In the genomic region with DNA sequence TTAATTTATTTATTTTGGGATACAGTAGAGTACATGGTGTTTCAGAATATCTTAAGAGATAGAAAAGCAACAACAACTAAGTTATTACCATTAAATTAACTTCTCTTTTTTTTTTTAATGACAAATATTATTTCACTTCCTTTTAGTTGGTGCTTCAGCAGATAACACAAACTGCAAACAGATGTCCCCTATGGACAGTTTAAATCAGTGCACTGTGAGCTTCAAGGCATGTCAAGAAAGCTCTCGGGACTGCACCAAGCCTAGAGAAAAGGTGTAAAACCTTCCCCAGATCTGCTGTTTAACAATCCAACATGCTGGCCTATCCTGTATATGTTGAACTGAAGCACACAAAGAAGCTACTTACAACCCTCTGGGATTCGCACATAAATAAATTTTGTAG, we compare ENCODE assay signal across 23 cellular contexts.
DNase-seq lines count a peak whose midpoint lies in the region; ATAC-seq and TF ChIP-seq lines count a peak whose summit lies in the region.
"Had no signal": no experiment of that assay in that cellular context is flagged by ENCODE, and none has a peak within 500 bp of the region (broad histone marks: within the 10 kb centered on the region; RNA-seq: fewer than 3 reads in every experiment).

No MANE protein-coding gene starts in this region.

- TF ChIP-seq POLR2A in testis (IDR thresholded peaks at IDR 0.05) = no peak

- CTCF ChIA-PET in OCI-LY7 (lab: Charles Lee; ENCODE audit: unreplicated experiment) = no interaction called here

- no peaks in the 10 kb centered on the region for H3K27me3 ChIP-seq in testis
- H3K27me3 ChIP-seq in neural progenitor cell = no peaks in the 10 kb centered on the region
- H3K27me3 ChIP-seq: ascending aorta, esophagus muscularis mucosa, gastrocnemius medialis, Peyer's patch had no signal

- H3K4me1 ChIP-seq in OCI-LY7 (ENCODE audit: insufficient read depth, low read length, poor library complexity, severe bottlenecking) (peaks cover 50% of the 10 kb centered on the region), testis (peaks cover 27% of the 10 kb centered on the region), neural progenitor cell (peaks cover 35% of the 10 kb centered on the region)
- H3K4me1 ChIP-seq: ascending aorta, Peyer's patch had no signal

- POLR2A ChIA-PET in OCI-LY7 (lab: Charles Lee) = interaction anchor here (1.0 to 2.2 kb wide), 3 partner anchors 10 to 42 kb away, joined by 3 to 7 read pairs (median 3); no protein-coding TSS in a partner anchor

- peaks cover 12% of the 10 kb centered on the region for H3K36me3 Mint-ChIP-seq in neural progenitor cell
- no peaks in the 10 kb centered on the region for H3K36me3 Mint-ChIP-seq in activated T-cell treated with anti-CD3 and anti-CD28 coated beads, Interleukin-2, amount 50 U/mL, for 72 hours (ENCODE audit: insufficient read depth in 2 of 2)
- H3K36me3 Mint-ChIP-seq: activated naive CD4-positive, alpha-beta T cell treated with anti-CD3 and anti-CD28 coated beads, Interleukin-2, amount 50 U/mL, for 24 hours had no signal

- no peak overlapping the region for H3K4me3 Mint-ChIP-seq in neural progenitor cell
- no peak overlapping the region for H3K4me3 Mint-ChIP-seq in activated T-cell treated with anti-CD3 and anti-CD28 coated beads, Interleukin-2, amount 50 U/mL, for 72 hours
- H3K4me3 Mint-ChIP-seq: activated naive CD4-positive, alpha-beta T cell treated with anti-CD3 and anti-CD28 coated beads, Interleukin-2, amount 50 U/mL, for 24 hours had no signal

- H3K9me2 ChIP-seq in OCI-LY7 (ENCODE audit: insufficient read depth, low read length) = no peaks in the 10 kb centered on the region

- H3K27ac Mint-ChIP-seq in neural progenitor cell = no peak overlapping the region
- no peak overlapping the region for H3K27ac Mint-ChIP-seq in activated T-cell treated with anti-CD3 and anti-CD28 coated beads, Interleukin-2, amount 50 U/mL, for 72 hours
- H3K27ac Mint-ChIP-seq: activated naive CD4-positive, alpha-beta T cell treated with anti-CD3 and anti-CD28 coated beads, Interleukin-2, amount 50 U/mL, for 24 hours had no signal

- DNase-seq in NOMO-1 treated with DMSO at 0.1 percent for 48 hours (lab: John Stamatoyannopoulos, UW; ENCODE audit: unreplicated experiment) (peak; percentile 60), NOMO-1 treated with dmso at 0.1 percent for 144 hours (lab: John Stamatoyannopoulos, UW; ENCODE audit: unreplicated experiment) (no peak), OCI-LY7 (ENCODE audit: low spot score) (peak; percentile 74), left ventricle myocardium superior (no peak), testis (no peak), neural progenitor cell (ENCODE audit: low spot score) (no peak)
- DNase-seq in activated T-cell treated with anti-CD3 and anti-CD28 coated beads, Interleukin-2, amount 50 U/mL, for 72 hours = no peak
- DNase-seq: activated CD4-positive, alpha-beta T cell treated with anti-CD3 and anti-CD28 coated beads for 4 hours; C1 segment of cervical spinal cord; DMS153; effector CD4-positive, alpha-beta T cell; gastrocnemius medialis; GDM1; left colon; MM.1S; NCI-H774; Peyer's patch; stimulated activated CD4-positive, alpha-beta T cell treated with anti-CD3 and anti-CD28 coated beads, Interleukin-12 subunit alpha, Interleukin-12 subunit beta, amount 100 ng/mL, for 4 hours; stimulated activated CD8-positive, alpha-beta memory T cell treated with anti-CD3 and anti-CD28 coated beads, Interleukin-4, amount 100 ng/mL, for 48 hours had no signal

- ATAC-seq in left ventricle myocardium superior (peak; percentile 33), GM21786 (IDR thresholded peaks at IDR 0.05; ENCODE audit: unreplicated experiment) (no peak)
- ATAC-seq in activated T-cell treated with anti-CD3 and anti-CD28 coated beads, Interleukin-2, amount 50 U/mL, for 72 hours (replicated peaks in 1 of 2) = no peak
- ATAC-seq: gastrocnemius medialis, left colon had no signal

- intact Hi-C loops in OCI-LY7 (cut with micrococcal nuclease; ENCODE audit: unreplicated experiment) = loop anchor here (5.0 kb wide), 1 partner anchor 43 kb away; no protein-coding TSS in a partner anchor
- intact Hi-C loops in left ventricle myocardium superior (cut with micrococcal nuclease) = no loop called here
- intact Hi-C loops in testis (cut with DNase I; ENCODE audit: low total_unique reads) = no loop called here

- H3K9me3 ChIP-seq in OCI-LY7 (ENCODE audit: low read length) (no peaks in the 10 kb centered on the region), testis (no peaks in the 10 kb centered on the region), neural progenitor cell (ENCODE audit: low read depth) (no peaks in the 10 kb centered on the region)
- H3K9me3 ChIP-seq: ascending aorta, esophagus muscularis mucosa, gastrocnemius medialis, Peyer's patch had no signal

- no peaks in the 10 kb centered on the region for H3K27me3 Mint-ChIP-seq in neural progenitor cell (ENCODE audit: insufficient read depth, low read depth)
- H3K27me3 Mint-ChIP-seq in activated T-cell treated with anti-CD3 and anti-CD28 coated beads, Interleukin-2, amount 50 U/mL, for 72 hours (ENCODE audit: low read depth) = peaks cover 20% of the 10 kb centered on the region
- H3K27me3 Mint-ChIP-seq: activated naive CD4-positive, alpha-beta T cell treated with anti-CD3 and anti-CD28 coated beads, Interleukin-2, amount 50 U/mL, for 24 hours had no signal

- H3K4me2 ChIP-seq in OCI-LY7 (ENCODE audit: low read length) (peak overlapping the region; percentile 53), neural progenitor cell (no peak overlapping the region)

- peaks cover 5% of the 10 kb centered on the region for H3F3A ChIP-seq in neural progenitor cell (ENCODE audit: low read depth)

- H3K4me3 ChIP-seq in OCI-LY7 (ENCODE audit: low read depth, low read length, poor library complexity, severe bottlenecking) (peak overlapping the region; percentile 46), testis (no peak overlapping the region), neural progenitor cell (no peak overlapping the region)
- H3K4me3 ChIP-seq: ascending aorta, esophagus muscularis mucosa, Peyer's patch had no signal

- H3K27ac ChIP-seq in OCI-LY7 (ENCODE audit: low read depth, low read length, poor library complexity, severe bottlenecking) (peak overlapping the region; percentile 77), testis (peak overlapping the region; percentile 28 to 64), neural progenitor cell (no peak overlapping the region)
- H3K27ac ChIP-seq: ascending aorta, esophagus muscularis mucosa, Peyer's patch had no signal

- BruUV-seq in OCI-LY7 (replicated peaks; lab: Mats Ljungman, UMichigan) = no TSS peak

- H4K20me1 ChIP-seq in OCI-LY7 (ENCODE audit: insufficient read depth, low read length) (no peaks in the 10 kb centered on the region), neural progenitor cell (ENCODE audit: low read depth) (peaks cover 89% of the 10 kb centered on the region)

- H2AFZ ChIP-seq in OCI-LY7 (ENCODE audit: low read length) (0 out of 2 replicates have a peak overlapping the region, but pooled peaks have one; percentile 25), neural progenitor cell (replicated peaks) (no peak overlapping the region)

- H3K4me1 Mint-ChIP-seq in neural progenitor cell = peaks cover 23% of the 10 kb centered on the region
- H3K4me1 Mint-ChIP-seq in activated T-cell treated with anti-CD3 and anti-CD28 coated beads, Interleukin-2, amount 50 U/mL, for 72 hours (ENCODE audit: low read depth) = no peaks in the 10 kb centered on the region
- H3K4me1 Mint-ChIP-seq: activated naive CD4-positive, alpha-beta T cell treated with anti-CD3 and anti-CD28 coated beads, Interleukin-2, amount 50 U/mL, for 24 hours had no signal

- H3K9ac ChIP-seq in neural progenitor cell = no peak overlapping the region

- H3K79me2 ChIP-seq in OCI-LY7 (ENCODE audit: insufficient read depth, low read depth, low read length) = peaks cover 30% of the 10 kb centered on the region
- H3K79me2 ChIP-seq in neural progenitor cell (ENCODE audit: low read depth) = peaks cover 100% of the 10 kb centered on the region

- WGBS in testis, 2 donors = 62 to 66% methylated on average over 2 of the region's 2 CpGs

- H3K36me3 ChIP-seq in OCI-LY7 (ENCODE audit: insufficient read depth, low read length) (peaks cover 18% of the 10 kb centered on the region), testis (ENCODE audit: low read depth, missing control alignments) (no peaks in the 10 kb centered on the region), neural progenitor cell (no peaks in the 10 kb centered on the region)
- H3K36me3 ChIP-seq: ascending aorta, gastrocnemius medialis, Peyer's patch had no signal

- H3K9me3 Mint-ChIP-seq in neural progenitor cell = no peaks in the 10 kb centered on the region
- no peaks in the 10 kb centered on the region for H3K9me3 Mint-ChIP-seq in activated T-cell treated with anti-CD3 and anti-CD28 coated beads, Interleukin-2, amount 50 U/mL, for 72 hours
- H3K9me3 Mint-ChIP-seq: activated naive CD4-positive, alpha-beta T cell treated with anti-CD3 and anti-CD28 coated beads, Interleukin-2, amount 50 U/mL, for 24 hours had no signal

- TF ChIP-seq CTCF in OCI-LY7 (conservative IDR thresholded peaks at IDR 0.05; ENCODE audit: low read length) (no peak), testis (IDR thresholded peaks at IDR 0.05) (no peak), neural progenitor cell (IDR thresholded peaks at IDR 0.05) (no peak)

Comparison
In these comparisons a context has a peak if more than half of its experiments do, and no peak if none do; other contexts are left out.
1. DNase-seq: peak in NOMO-1 treated with DMSO at 0.1 percent for 48 hours (single experiment) and OCI-LY7 (single experiment); none in NOMO-1 treated with dmso at 0.1 percent for 144 hours (single experiment), left ventricle myocardium superior (single experiment), testis (single experiment), neural progenitor cell (single experiment) and activated T-cell treated with anti-CD3 and anti-CD28 coated beads, Interleukin-2, amount 50 U/mL, for 72 hours (0 of 2).